Comparison of ENCODE assay signal across 8 cellular contexts in genomic region chr1:161139765-161140164, GRCh38. TPM values are rescaled to one million over a fixed set of nuclear protein-coding genes. Genes with fewer than 3 reads are reported as not detected.
DNase-seq lines count a peak whose midpoint lies in the region; ATAC-seq and TF ChIP-seq lines count a peak whose summit lies in the region.

No MANE protein-coding gene starts in this region.

- peak; percentile 60 for ATAC-seq in IMR-90 (ENCODE audit: low read depth)
- ATAC-seq in GM19463 (IDR thresholded peaks at IDR 0.05; ENCODE audit: unreplicated experiment), result no peak
- no peak for ATAC-seq in GM18909 (IDR thresholded peaks at IDR 0.05; ENCODE audit: poor library complexity, unreplicated experiment)

- H3F3A ChIP-seq in neural progenitor cell (ENCODE audit: low read depth), result peaks cover 6% of the 10 kb centered on the region

- H3K27ac ChIP-seq in IMR-90 (ENCODE audit: insufficient read depth, low read length) (no peak overlapping the region), neural progenitor cell (no peak overlapping the region)

- H3K4me2 ChIP-seq in IMR-90 (ENCODE audit: low read depth, low read length) (no peak overlapping the region), neural progenitor cell (no peak overlapping the region)

- H3K18ac ChIP-seq in IMR-90 (ENCODE audit: low read depth, low read length), result no peak overlapping the region

- WGBS in IMR-90 (ENCODE audit: extremely low coverage in 2 of 2, insufficient read length in 1 of 2), 2 experiments, result no CpG with 5 or more reads among the region's 1 CpG

- H2BK15ac ChIP-seq in IMR-90 (ENCODE audit: low read depth, low read length), result no peak overlapping the region

- H3K4me3 ChIP-seq in IMR-90 (ENCODE audit: insufficient read depth, low read depth, low read length) (no peak overlapping the region), neural progenitor cell (no peak overlapping the region)

- no peak overlapping the region for H3K23ac ChIP-seq in IMR-90 (ENCODE audit: low read depth, low read length)

- POLR2A ChIA-PET in IMR-90 (lab: Charles Lee; ENCODE audit: unreplicated experiment), result no interaction called here

- H3K4me1 Mint-ChIP-seq in endothelial cell (ENCODE audit: unreplicated experiment) (peaks cover 45% of the 10 kb centered on the region), neural progenitor cell (peaks cover 4% of the 10 kb centered on the region)

- no peak for TF ChIP-seq POLR2A in IMR-90 (IDR thresholded peaks at IDR 0.05; ENCODE audit: low read depth, low read length)

- CTCF ChIA-PET in IMR-90 (lab: Yijun Ruan, JAX), result interaction anchor here (0.6 kb wide), 1 partner anchor 263 kb away, joined by 7 read pairs; no protein-coding TSS in a partner anchor

- no peak overlapping the region for H3K56ac ChIP-seq in IMR-90 (ENCODE audit: extremely low read depth, insufficient read depth, low read length)

- no peak overlapping the region for H2BK5ac ChIP-seq in IMR-90 (ENCODE audit: low read depth, low read length, poor library complexity, severe bottlenecking)

- TF ChIP-seq CTCF in IMR-90 (conservative IDR thresholded peaks at IDR 0.05; ENCODE audit: low read depth, low read length) (peak; percentile 64), endothelial cell (IDR thresholded peaks at IDR 0.05; ENCODE audit: unreplicated experiment) (peak; percentile 64), neural progenitor cell (IDR thresholded peaks at IDR 0.05) (peak; percentile 60)

- H2BK20ac ChIP-seq in IMR-90 (ENCODE audit: low read depth, low read length), result no peak overlapping the region

- no peaks in the 10 kb centered on the region for H3K9me1 ChIP-seq in IMR-90 (ENCODE audit: insufficient read depth, low read length)

- H3K79me2 ChIP-seq in neural progenitor cell (ENCODE audit: low read depth), result peaks cover 6% of the 10 kb centered on the region

- H3K36me3 Mint-ChIP-seq in endothelial cell (ENCODE audit: low read depth, unreplicated experiment) (peaks cover 3% of the 10 kb centered on the region), neural progenitor cell (peaks cover 7% of the 10 kb centered on the region)

- H4K8ac ChIP-seq in IMR-90 (ENCODE audit: low read depth in 2 of 2, low read length in 2 of 2), result no peak overlapping the region

- no peak overlapping the region for H3K9ac ChIP-seq in IMR-90 (ENCODE audit: low read depth, low read length)
- no peak overlapping the region for H3K9ac ChIP-seq in neural progenitor cell

- H4K20me1 ChIP-seq in IMR-90 (ENCODE audit: insufficient read depth, low read length) (no peaks in the 10 kb centered on the region; the same call in 1 of the 2 replicates), neural progenitor cell (ENCODE audit: low read depth) (no peaks in the 10 kb centered on the region)

- H3K27me3 ChIP-seq in IMR-90 (ENCODE audit: control insufficient read depth, insufficient read depth, low read length), result no peaks in the 10 kb centered on the region
- H3K27me3 ChIP-seq in neural progenitor cell, result no peaks in the 10 kb centered on the region

- peaks cover 8 to 22% of the 10 kb centered on the region in 2 experiments; a peak in 3 of 4 replicates for H3K79me1 ChIP-seq in IMR-90 (ENCODE audit: low read depth in 1 of 2, low read length in 2 of 2)

- H3K4me3 Mint-ChIP-seq in endothelial cell (ENCODE audit: unreplicated experiment), result no peak overlapping the region
- H3K4me3 Mint-ChIP-seq in neural progenitor cell, result no peak overlapping the region

- H3K27ac Mint-ChIP-seq in endothelial cell (ENCODE audit: unreplicated experiment) (peak overlapping the region; percentile 55), neural progenitor cell (no peak overlapping the region)

- TF ChIP-seq RAD21 in IMR-90 (IDR thresholded peaks at IDR 0.05; ENCODE audit: low read length), result peak; percentile 66

- H4K5ac ChIP-seq in IMR-90 (ENCODE audit: low read depth, low read length), result no peak overlapping the region

- no peak overlapping the region for H2AK9ac ChIP-seq in IMR-90 (replicated peaks; ENCODE audit: low read depth, low read length, poor library complexity)

- H3K4me1 ChIP-seq in IMR-90 (ENCODE audit: control insufficient read depth, insufficient read depth, low read length) (no peaks in the 10 kb centered on the region), neural progenitor cell (no peaks in the 10 kb centered on the region)

- peaks cover 2% of the 10 kb centered on the region for H3K27me3 Mint-ChIP-seq in endothelial cell (ENCODE audit: unreplicated experiment)
- no peaks in the 10 kb centered on the region for H3K27me3 Mint-ChIP-seq in neural progenitor cell (ENCODE audit: insufficient read depth, low read depth)

- no peak overlapping the region for H2AFZ ChIP-seq in IMR-90 (replicated peaks; ENCODE audit: low read length, poor library complexity)
- no peak overlapping the region for H2AFZ ChIP-seq in neural progenitor cell (replicated peaks)

- H3K4ac ChIP-seq in IMR-90 (ENCODE audit: low read depth, low read length), result no peak overlapping the region

- BruUV-seq in IMR-90 (replicated peaks; lab: Mats Ljungman, UMichigan), result no TSS peak

- in situ Hi-C loops in IMR-90 (cut with MboI; ENCODE audit: low sequenced_read_pairs), result no loop called here

- H2BK120ac ChIP-seq in IMR-90 (ENCODE audit: low read depth, low read length), result no peak overlapping the region

- H3K9me3 ChIP-seq in IMR-90 (ENCODE audit: control insufficient read depth, insufficient read depth, low read length) (no peaks in the 10 kb centered on the region), neural progenitor cell (ENCODE audit: low read depth) (no peaks in the 10 kb centered on the region)

- dilution Hi-C loops in IMR-90 (cut with HindIII; ENCODE audit: low sequenced_read_pairs, unreplicated experiment), result no loop called here

- no peak overlapping the region for H2AK5ac ChIP-seq in IMR-90 (ENCODE audit: low read depth, low read length)

- H3K9me3 Mint-ChIP-seq in endothelial cell (ENCODE audit: unreplicated experiment), result no peaks in the 10 kb centered on the region
- no peaks in the 10 kb centered on the region for H3K9me3 Mint-ChIP-seq in neural progenitor cell

- no peaks in the 10 kb centered on the region for H3K36me3 ChIP-seq in IMR-90 (ENCODE audit: control insufficient read depth, insufficient read depth, low read length)
- H3K36me3 ChIP-seq in neural progenitor cell, result no peaks in the 10 kb centered on the region

- DNase-seq in NCI-H2081 (lab: John Stamatoyannopoulos, UW) (peak; percentile 31 to 50), NCI-H2081 treated with DMSO at 0.1 percent for 48 hours (lab: John Stamatoyannopoulos, UW) (no peak), IMR-90 (peak; percentile 57), SW480 (ENCODE audit: low spot score) (peak; percentile 32), endothelial cell (ENCODE audit: low spot score) (peak; percentile 58), neural progenitor cell (ENCODE audit: low spot score) (peak; percentile 56)

- H3K14ac ChIP-seq in IMR-90 (replicated peaks; ENCODE audit: low read depth, low read length), result no peak overlapping the region

- intact Hi-C loops in IMR-90 (cut with micrococcal nuclease), result loop anchor here (1.0 to 2.0 kb wide), 3 partner anchors 98 to 413 kb away; no protein-coding TSS in a partner anchor

- no peak overlapping the region for H4K91ac ChIP-seq in IMR-90 (ENCODE audit: insufficient read depth, low read depth, low read length)

TF ChIP-seq in IMR-90, 13 proteins besides CTCF, POLR2A, EP300 and RAD21:
- TF ChIP-seq SMC3 (IDR thresholded peaks at IDR 0.05; ENCODE audit: low read depth, low read length), result peak; percentile 54; the same call in 1 of the 2 replicates
- TF ChIP-seq BHLHE40 (IDR thresholded peaks at IDR 0.05; ENCODE audit: low read depth, low read length), result no peak

RNA-seq across cellular contexts. Expression of gene DEDD, which starts 7.3 kb away (rescaled TPM):
- total RNA-seq in IMR-90 (2012; rRNA removed), result 35.3 and 47.9 TPM in 2 replicates
- 40.2 and 47.1 TPM in 2 replicates for polyA plus RNA-seq in IMR-90 (2012; rRNA removed)
- 24.2 and 41.4 TPM in 2 replicates for polyA plus RNA-seq in IMR-90 (2012; cell fraction: cytosol; rRNA removed)
- 49.6 and 52.9 TPM in 2 replicates for polyA plus RNA-seq in IMR-90 (2012; cell fraction: nucleus; rRNA removed; ENCODE audit: low replicate concordance)
- 133 TPM for total RNA-seq in endothelial cell (ENCODE audit: unreplicated experiment)
- 29.7 and 34.8 TPM in 2 replicates for total RNA-seq in neural progenitor cell (ENCODE audit: low replicate concordance)

RNA-seq across cellular contexts. Expression of gene UFC1, which starts 14.0 kb away (rescaled TPM):
- 134 and 137 TPM in 2 replicates for total RNA-seq in IMR-90 (2012; rRNA removed)
- polyA plus RNA-seq in IMR-90 (2012; rRNA removed), result 113 and 140 TPM in 2 replicates
- polyA plus RNA-seq in IMR-90 (2012; cell fraction: cytosol; rRNA removed), result 46.4 and 59.8 TPM in 2 replicates
- 10.2 and 65.4 TPM in 2 replicates for polyA plus RNA-seq in IMR-90 (2012; cell fraction: nucleus; rRNA removed; ENCODE audit: low replicate concordance)
- 124 TPM for total RNA-seq in endothelial cell (ENCODE audit: unreplicated experiment)
- 114 and 133 TPM in 2 replicates for total RNA-seq in neural progenitor cell (ENCODE audit: low replicate concordance)

RNA-seq across cellular contexts. Expression of gene USP21, which starts 19.5 kb away (rescaled TPM):
- total RNA-seq in IMR-90 (2012; rRNA removed), result 3.3 and 6.3 TPM in 2 replicates
- 23.8 and 24.7 TPM in 2 replicates for polyA plus RNA-seq in IMR-90 (2012; rRNA removed)
- polyA plus RNA-seq in IMR-90 (2012; cell fraction: cytosol; rRNA removed), result 13.5 and 13.8 TPM in 2 replicates
- 69.2 and 96.8 TPM in 2 replicates for polyA plus RNA-seq in IMR-90 (2012; cell fraction: nucleus; rRNA removed; ENCODE audit: low replicate concordance)
- total RNA-seq in endothelial cell (ENCODE audit: unreplicated experiment), result 22.2 TPM
- total RNA-seq in neural progenitor cell (ENCODE audit: low replicate concordance), result 6.7 and 19.0 TPM in 2 replicates

RNA-seq across cellular contexts. Expression of gene NIT1, which starts 21.9 kb away (rescaled TPM):
- 22.8 TPM in 2 replicates for total RNA-seq in IMR-90 (2012; rRNA removed)
- 33.2 and 33.6 TPM in 2 replicates for polyA plus RNA-seq in IMR-90 (2012; rRNA removed)
- 27.0 and 47.7 TPM in 2 replicates for polyA plus RNA-seq in IMR-90 (2012; cell fraction: cytosol; rRNA removed)
- 90.3 and 135 TPM in 2 replicates for polyA plus RNA-seq in IMR-90 (2012; cell fraction: nucleus; rRNA removed; ENCODE audit: low replicate concordance)
- 20.5 TPM for total RNA-seq in endothelial cell (ENCODE audit: unreplicated experiment)
- total RNA-seq in neural progenitor cell (ENCODE audit: low replicate concordance), result 39.5 and 46.3 TPM in 2 replicates

RNA-seq across cellular contexts. Expression of gene PFDN2, which starts 21.9 kb away (rescaled TPM):
- total RNA-seq in IMR-90 (2012; rRNA removed) (62.4 and 166 TPM in 2 replicates), endothelial cell (ENCODE audit: unreplicated experiment) (73.8 TPM), neural progenitor cell (ENCODE audit: low replicate concordance) (57.6 and 74.1 TPM in 2 replicates)
- 179 and 180 TPM in 2 replicates for polyA plus RNA-seq in IMR-90 (2012; rRNA removed)
- 137 and 165 TPM in 2 replicates for polyA plus RNA-seq in IMR-90 (2012; cell fraction: cytosol; rRNA removed)
- 21.8 and 68.8 TPM in 2 replicates for polyA plus RNA-seq in IMR-90 (2012; cell fraction: nucleus; rRNA removed; ENCODE audit: low replicate concordance)
